8 cellular contexts compared by ENCODE assay signal in the genomic region with DNA sequence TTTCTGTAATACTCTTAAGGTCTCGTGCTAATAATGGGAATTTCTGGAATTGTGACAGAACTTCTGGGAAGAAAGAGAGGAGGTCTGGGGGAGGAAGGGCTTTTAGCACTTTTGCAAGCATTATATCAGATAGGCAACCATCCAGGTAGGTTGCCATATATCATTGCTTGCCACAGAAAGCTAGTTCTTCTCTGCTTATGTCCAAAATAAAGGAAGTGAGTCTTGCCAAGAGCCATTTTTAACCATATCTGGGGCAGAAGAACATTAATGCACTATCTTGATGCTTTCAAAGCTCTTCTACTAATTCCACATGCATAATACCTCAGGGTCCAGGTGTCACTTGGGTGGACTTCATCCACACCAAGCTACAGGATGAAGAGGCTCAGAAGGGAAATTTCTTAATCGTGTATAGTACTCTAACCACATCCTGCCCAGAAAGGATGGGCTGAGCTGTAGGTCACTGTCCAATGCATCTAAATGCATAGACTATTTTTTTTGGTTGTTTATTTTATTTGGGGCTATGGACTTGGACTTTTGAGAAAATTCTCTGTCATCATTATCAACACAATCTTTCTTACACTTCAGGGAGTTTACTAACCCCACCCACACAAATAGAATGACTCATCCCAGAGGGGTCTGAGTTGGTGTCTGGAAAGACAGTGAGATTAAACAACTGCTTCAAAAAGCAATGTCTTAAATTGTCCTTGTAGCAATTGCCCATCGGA.
DNase-seq lines count a peak whose midpoint lies in the region; ATAC-seq and TF ChIP-seq lines count a peak whose summit lies in the region.

No MANE protein-coding gene starts in this region.

- H3K4me1 Mint-ChIP-seq in type B pancreatic cell (ENCODE audit: unreplicated experiment): no peaks in the 10 kb centered on the region

- ATAC-seq in GM21360 (IDR thresholded peaks at IDR 0.05; ENCODE audit: unreplicated experiment) (peak; percentile 39), HG03439 (IDR thresholded peaks at IDR 0.05; ENCODE audit: unreplicated experiment) (peak; percentile 50), sciatic nerve (no peak)

- no peaks in the 10 kb centered on the region for H3K36me3 Mint-ChIP-seq in type B pancreatic cell

- peaks cover 30% of the 10 kb centered on the region for H3K27me3 Mint-ChIP-seq in type B pancreatic cell

- DNase-seq in GM10266 (ENCODE audit: extremely low spot score): peak; percentile 25
- DNase-seq in choroid plexus epithelial cell (ENCODE audit: low read depth): peak; percentile 35
- no peak for DNase-seq in islet precursor cell
- DNase-seq in sciatic nerve (ENCODE audit: low spot score): no peak
- DNase-seq in GM13976 (ENCODE audit: low spot score): no peak
- DNase-seq in type B pancreatic cell (ENCODE audit: extremely low spot score, unreplicated experiment): no peak

- no peak overlapping the region for H3K4me3 Mint-ChIP-seq in type B pancreatic cell

- in situ Hi-C loops in GM13976 (cut with MboI; ENCODE audit: low sequenced_read_pairs, unreplicated experiment): no loop called here

- no peak overlapping the region for H3K27ac Mint-ChIP-seq in type B pancreatic cell

- TF ChIP-seq CTCF in GM10266 (IDR thresholded peaks at IDR 0.05; ENCODE audit: control insufficient read depth, insufficient read depth, low read depth, missing control alignments) (no peak), choroid plexus epithelial cell (conservative IDR thresholded peaks at IDR 0.05; ENCODE audit: low read depth, low read length) (no peak), GM13976 (IDR thresholded peaks at IDR 0.05; ENCODE audit: borderline replicate concordance, control extremely low read depth, extremely low read depth, insufficient read depth, missing control alignments) (no peak), type B pancreatic cell (conservative IDR thresholded peaks at IDR 0.05) (no peak)

- intact Hi-C loops in sciatic nerve (cut with DNase I): no loop called here

- H3K4me3 ChIP-seq in choroid plexus epithelial cell (ENCODE audit: low read depth, low read length): no peak overlapping the region

- H3K9me3 Mint-ChIP-seq in type B pancreatic cell: no peaks in the 10 kb centered on the region

Comparison
In these comparisons a context has a peak if more than half of its experiments do, and no peak if none do; other contexts are left out.
1. DNase-seq: peak in GM10266 (single experiment) and choroid plexus epithelial cell (single experiment); none in islet precursor cell (single experiment), sciatic nerve (single experiment), GM13976 (single experiment) and type B pancreatic cell (single experiment).